ENCODE assay signal across 33 cellular contexts in genomic region chr6:17995414-17995813, GRCh38. TPM values are rescaled to one million over a fixed set of nuclear protein-coding genes. Genes with fewer than 3 reads are reported as not detected.
"Had no signal": no experiment of that assay in that cellular context is flagged by ENCODE, and none has a peak within 500 bp of the region (broad histone marks: within the 10 kb centered on the region; RNA-seq: fewer than 3 reads in every experiment).

No MANE protein-coding gene starts in this region.

- H3K4me1 Mint-ChIP-seq: activated CD4-positive, alpha-beta T cell treated with anti-CD3 and anti-CD28 coated beads, Interleukin-2, amount 10 ng/mL, durations not matched to agents 24 days and 14 days; activated naive CD8-positive, alpha-beta T cell treated with anti-CD3 and anti-CD28 coated beads for 36 hours; activated T-helper 17 cell treated with anti-CD3 and anti-CD28 coated beads, Interleukin-2, amount 50 U/mL, for 72 hours had no signal

- H3K9me3 ChIP-seq: adrenal gland, body of pancreas, breast epithelium had no signal

- H3K4me3 ChIP-seq: adrenal gland, body of pancreas, breast epithelium had no signal

- H3K4me3 Mint-ChIP-seq: activated B cell treated with CpG ODN at 0.5 μM for 24 hours; activated CD4-positive, alpha-beta memory T cell treated with anti-CD3 and anti-CD28 coated beads for 36 hours; activated CD4-positive, alpha-beta T cell treated with anti-CD3 and anti-CD28 coated beads, Interleukin-2, amount 10 ng/mL, durations not matched to agents 24 days and 14 days; activated CD8-positive, alpha-beta T cell treated with anti-CD3 and anti-CD28 coated beads for 36 hours; activated naive CD4-positive, alpha-beta T cell treated with anti-CD3 and anti-CD28 coated beads for 36 hours; activated naive CD8-positive, alpha-beta T cell treated with anti-CD3 and anti-CD28 coated beads for 36 hours; activated T-cell treated with anti-CD3 and anti-CD28 coated beads, Interleukin-2, amount 50 U/mL, for 4 hours; activated T-cell treated with anti-CD3 and anti-CD28 coated beads, Interleukin-2, amount 50 U/mL, for 72 hours; activated T-helper 1 cell treated with anti-CD3 and anti-CD28 coated beads, Interleukin-12 subunit alpha, Interleukin-12 subunit beta, Interleukin-2, Interleukin-4 antibody, amounts not matched to agents 30 ng/mL and 10 ng/mL and 1 ng/mL, durations not matched to agents 14 hours and 24 hours and 36 hours; activated T-helper 17 cell treated with anti-CD3 and anti-CD28 coated beads, Interleukin-2, amount 50 U/mL, for 72 hours; T-helper 2 cell treated with Interferon-gamma antibody and Interleukin-4, amounts not matched to agents 5 μg/mL and 100 μg/mL, for 36 hours had no signal

- DNase-seq: activated B cell treated with CpG ODN at 0.5 μM for 24 hours; activated CD4-positive, alpha-beta memory T cell treated with anti-CD3 and anti-CD28 coated beads for 36 hours; activated CD4-positive, alpha-beta T cell treated with anti-CD3 and anti-CD28 coated beads for 4 hours; activated CD4-positive, alpha-beta T cell treated with anti-CD3 and anti-CD28 coated beads, Interleukin-2, amount 10 ng/mL, durations not matched to agents 24 days and 14 days; activated CD4-positive, alpha-beta T cell treated with anti-CD3 and anti-CD28 coated beads, Interleukin-2, amount 50 U/mL, for 1 hour; activated CD4-positive, alpha-beta T cell treated with anti-CD3 and anti-CD28 coated beads, Interleukin-2, amount 50 U/mL, for 4 hours; activated CD4-positive, CD25-positive, alpha-beta regulatory T cell treated with anti-CD3 and anti-CD28 coated beads, Interleukin-2, amount 50 U/mL, for 72 hours; activated CD8-positive, alpha-beta memory T cell treated with anti-CD3 and anti-CD28 coated beads, Interleukin-2, amount 50 U/mL, for 4 hours; activated CD8-positive, alpha-beta T cell treated with anti-CD3 and anti-CD28 coated beads for 36 hours; activated effector memory CD4-positive, alpha-beta T cell treated with anti-CD3 and anti-CD28 coated beads, Interleukin-2, amount 50 U/mL, for 16 hours; activated gamma-delta T cell treated with Interleukin-2 at 50 U/mL for 16 hours; activated naive CD4-positive, alpha-beta T cell; activated naive CD4-positive, alpha-beta T cell treated with anti-CD3 and anti-CD28 coated beads for 36 hours; activated naive CD4-positive, alpha-beta T cell treated with anti-CD3 and anti-CD28 coated beads, Interleukin-2, amount 50 U/mL, for 16 hours; activated naive CD8-positive, alpha-beta T cell treated with anti-CD3 and anti-CD28 coated beads for 36 hours; activated T-cell treated with anti-CD3 and anti-CD28 coated beads for 4 hours; activated T-cell treated with anti-CD3 and anti-CD28 coated beads, Interleukin-2, amount 50 U/mL, for 1 hour; activated T-cell treated with anti-CD3 and anti-CD28 coated beads, Interleukin-2, amount 50 U/mL, for 4 hours; activated T-cell treated with anti-CD3 and anti-CD28 coated beads, Interleukin-2, amount 50 U/mL, for 72 hours; adrenal gland; amniotic stem cell; aorta; body of pancreas; brain microvascular endothelial cell; central memory CD4-positive, alpha-beta T cell; T-helper 2 cell; T-helper 9 cell had no signal

- H3K36me3 Mint-ChIP-seq: activated CD4-positive, alpha-beta memory T cell treated with anti-CD3 and anti-CD28 coated beads for 36 hours; activated naive CD4-positive, alpha-beta T cell treated with anti-CD3 and anti-CD28 coated beads, Interleukin-2, amount 50 U/mL, for 72 hours; activated naive CD8-positive, alpha-beta T cell treated with anti-CD3 and anti-CD28 coated beads for 36 hours had no signal

- H3K27me3 ChIP-seq: adrenal gland, body of pancreas, brain microvascular endothelial cell, breast epithelium had no signal

- H3K27ac Mint-ChIP-seq: activated B cell treated with CpG ODN at 0.5 μM for 24 hours; activated CD4-positive, alpha-beta memory T cell treated with anti-CD3 and anti-CD28 coated beads for 36 hours; activated CD4-positive, alpha-beta T cell treated with anti-CD3 and anti-CD28 coated beads, Interleukin-2, amount 10 ng/mL, durations not matched to agents 24 days and 14 days; activated CD8-positive, alpha-beta T cell treated with anti-CD3 and anti-CD28 coated beads for 36 hours; activated naive CD4-positive, alpha-beta T cell treated with anti-CD3 and anti-CD28 coated beads for 36 hours; activated naive CD4-positive, alpha-beta T cell treated with anti-CD3 and anti-CD28 coated beads, Interleukin-2, amount 50 U/mL, for 72 hours; activated naive CD8-positive, alpha-beta T cell treated with anti-CD3 and anti-CD28 coated beads for 36 hours; activated T-cell treated with anti-CD3 and anti-CD28 coated beads, Interleukin-2, amount 50 U/mL, for 72 hours; activated T-helper 1 cell treated with anti-CD3 and anti-CD28 coated beads, Interleukin-12 subunit alpha, Interleukin-12 subunit beta, Interleukin-2, Interleukin-4 antibody, amounts not matched to agents 30 ng/mL and 10 ng/mL and 1 ng/mL, durations not matched to agents 14 hours and 24 hours and 36 hours; activated T-helper 17 cell treated with anti-CD3 and anti-CD28 coated beads, Interleukin-2, amount 50 U/mL, for 72 hours; T-helper 2 cell treated with Interferon-gamma antibody and Interleukin-4, amounts not matched to agents 5 μg/mL and 100 μg/mL, for 36 hours had no signal

- H3K36me3 ChIP-seq: adrenal gland, brain microvascular endothelial cell, breast epithelium had no signal

- ATAC-seq: activated CD8-positive, alpha-beta T cell treated with anti-CD3 and anti-CD28 coated beads for 36 hours; activated naive CD4-positive, alpha-beta T cell treated with anti-CD3 and anti-CD28 coated beads, Interleukin-2, amount 50 U/mL, for 72 hours; activated T-cell treated with anti-CD3 and anti-CD28 coated beads, Interleukin-2, amount 50 U/mL, for 4 hours; activated T-cell treated with anti-CD3 and anti-CD28 coated beads, Interleukin-2, amount 50 U/mL, for 72 hours; activated T-helper 17 cell treated with anti-CD3 and anti-CD28 coated beads, Interleukin-2, amount 50 U/mL, for 72 hours; body of pancreas had no signal

- H3K9me3 Mint-ChIP-seq: activated B cell treated with CpG ODN at 0.5 μM for 24 hours; activated CD4-positive, alpha-beta memory T cell treated with anti-CD3 and anti-CD28 coated beads for 36 hours; activated CD4-positive, alpha-beta T cell treated with anti-CD3 and anti-CD28 coated beads, Interleukin-2, amount 10 ng/mL, durations not matched to agents 24 days and 14 days; activated CD8-positive, alpha-beta T cell treated with anti-CD3 and anti-CD28 coated beads for 36 hours; activated naive CD4-positive, alpha-beta T cell treated with anti-CD3 and anti-CD28 coated beads for 36 hours; activated naive CD4-positive, alpha-beta T cell treated with anti-CD3 and anti-CD28 coated beads, Interleukin-2, amount 50 U/mL, for 72 hours; activated naive CD8-positive, alpha-beta T cell treated with anti-CD3 and anti-CD28 coated beads for 36 hours; activated T-cell treated with anti-CD3 and anti-CD28 coated beads, Interleukin-2, amount 50 U/mL, for 4 hours; activated T-cell treated with anti-CD3 and anti-CD28 coated beads, Interleukin-2, amount 50 U/mL, for 72 hours; activated T-helper 1 cell treated with anti-CD3 and anti-CD28 coated beads, Interleukin-12 subunit alpha, Interleukin-12 subunit beta, Interleukin-2, Interleukin-4 antibody, amounts not matched to agents 30 ng/mL and 10 ng/mL and 1 ng/mL, durations not matched to agents 14 hours and 24 hours and 36 hours; activated T-helper 17 cell treated with anti-CD3 and anti-CD28 coated beads, Interleukin-2, amount 50 U/mL, for 72 hours; T-helper 2 cell treated with Interferon-gamma antibody and Interleukin-4, amounts not matched to agents 5 μg/mL and 100 μg/mL, for 36 hours had no signal

- H3K27ac ChIP-seq: adrenal gland, body of pancreas, brain microvascular endothelial cell, VCaP had no signal

- H3K4me1 ChIP-seq: adrenal gland, body of pancreas, breast epithelium had no signal

RNA-seq across cellular contexts. Expression of gene KIF13A, which starts 8.0 kb away (rescaled TPM):
- total RNA-seq: activated CD4-positive, alpha-beta T cell treated with anti-CD3 and anti-CD28 coated beads, Interleukin-2, amount 10 ng/mL, durations not matched to agents 24 days and 14 days; activated CD8-positive, alpha-beta T cell treated with anti-CD3 and anti-CD28 coated beads for 36 hours; activated naive CD4-positive, alpha-beta T cell treated with anti-CD3 and anti-CD28 coated beads for 36 hours; activated naive CD8-positive, alpha-beta T cell treated with anti-CD3 and anti-CD28 coated beads for 36 hours; activated T-helper 1 cell treated with anti-CD3 and anti-CD28 coated beads, Interleukin-12 subunit alpha, Interleukin-12 subunit beta, Interleukin-2, Interleukin-4 antibody, amounts not matched to agents 30 ng/mL and 10 ng/mL and 1 ng/mL, durations not matched to agents 14 hours and 24 hours and 36 hours had no signal
